In genomic region chr6:136822379-136823127, GRCh38 we compare ENCODE assay signal across 1 cellular context.
A peak's percentile ranks its signal among the peaks of the same experiment; 100 is the strongest.
TF ChIP-seq lines count a peak whose summit lies in the region.

TSS of gene PEX7 (plus strand) at chr6:136822592. CDS start at chr6:136822666, 74 bp downstream.

TF ChIP-seq in K562, 482 proteins besides CTCF, POLR2A, EP300 and RAD21 (continued from another document and continues in another):
- no peak for TF ChIP-seq OTX1 (CRISPR knock-in tag; IDR thresholded peaks at IDR 0.05)
- TF ChIP-seq HINFP (tag; conservative IDR thresholded peaks at IDR 0.05; ENCODE audit: low read depth): no peak
- TF ChIP-seq YY1 (IDR thresholded peaks at IDR 0.05; ENCODE audit: borderline replicate concordance in 1 of 3, control insufficient read depth in 1 of 3, extremely low read depth in 1 of 3, insufficient read depth in 3 of 3, insufficient read length in 1 of 3, insufficient replicate concordance in 2 of 3, low read depth in 1 of 3, low read length in 2 of 3): peak; percentile 62 to 98 (median 96)
- no peak for TF ChIP-seq TOE1 (IDR thresholded peaks at IDR 0.05; ENCODE audit: borderline replicate concordance)
- TF ChIP-seq TOE1 (CRISPR knock-in tag; IDR thresholded peaks at IDR 0.05; ENCODE audit: borderline replicate concordance, low read depth): 0 out of 2 replicates have a peak, but pooled peaks have one; percentile 21
- TF ChIP-seq THRAP3 (IDR thresholded peaks at IDR 0.05; ENCODE audit: borderline replicate concordance): no peak
- no peak for TF ChIP-seq CEBPZ (IDR thresholded peaks at IDR 0.05; ENCODE audit: borderline replicate concordance, low read depth, low read length)
- no peak for TF ChIP-seq ZKSCAN3 (CRISPR knock-in tag; IDR thresholded peaks at IDR 0.05)
- no peak for TF ChIP-seq SIRT6 (IDR thresholded peaks at IDR 0.05; ENCODE audit: low read depth, low read length)
- no peak for TF ChIP-seq MCM5 (IDR thresholded peaks at IDR 0.05; ENCODE audit: low read depth)
- no peak for TF ChIP-seq RFX1 (IDR thresholded peaks at IDR 0.05)
- TF ChIP-seq BRCA1 (IDR thresholded peaks at IDR 0.05): no peak
- TF ChIP-seq BRCA1 (CRISPR knock-in tag; IDR thresholded peaks at IDR 0.05): no peak
- no peak for TF ChIP-seq MEF2A (IDR thresholded peaks at IDR 0.05; ENCODE audit: control insufficient read depth, low read depth, low read length)
- no peak; the same call in none of the 2 replicates for TF ChIP-seq SUPT5H (IDR thresholded peaks at IDR 0.05)
- no peak for TF ChIP-seq PBX2 (CRISPR knock-in tag; IDR thresholded peaks at IDR 0.05; ENCODE audit: low read depth)
- TF ChIP-seq PBX2 (tag; conservative IDR thresholded peaks at IDR 0.05; ENCODE audit: low read depth): no peak
- TF ChIP-seq E2F8 (IDR thresholded peaks at IDR 0.05; ENCODE audit: low read depth, partially characterized antibody): no peak
- TF ChIP-seq SMARCA4 (IDR thresholded peaks at IDR 0.05): 0 out of 2 replicates have a peak, but pooled peaks have one; percentile 9
- TF ChIP-seq ZNF655 (CRISPR knock-in tag; IDR thresholded peaks at IDR 0.05): no peak
- no peak for TF ChIP-seq HMBOX1 (IDR thresholded peaks at IDR 0.05)
- no peak for TF ChIP-seq DEAF1 (CRISPR knock-in tag; IDR thresholded peaks at IDR 0.05)
- TF ChIP-seq ZNF586 (CRISPR knock-in tag; conservative IDR thresholded peaks at IDR 0.05): no peak
- 0 out of 2 replicates have a peak, but pooled peaks have one; percentile 48 for TF ChIP-seq HES1 (IDR thresholded peaks at IDR 0.05; ENCODE audit: low read depth)
- TF ChIP-seq SRF (CRISPR knock-in tag; IDR thresholded peaks at IDR 0.05): 0 out of 4 replicates have a peak, but pooled peaks of 1 of the 2 experiments have one; percentile 12
- TF ChIP-seq NUFIP1 (IDR thresholded peaks at IDR 0.05; ENCODE audit: partially characterized antibody): no peak
- TF ChIP-seq ARID1B (IDR thresholded peaks at IDR 0.05): no peak
- no peak for TF ChIP-seq WHSC1 (IDR thresholded peaks at IDR 0.05; ENCODE audit: low read length)
- TF ChIP-seq RCOR1 (IDR thresholded peaks at IDR 0.05; ENCODE audit: borderline replicate concordance in 1 of 2, low read depth in 2 of 2, low read length in 2 of 2): no peak
- no peak for TF ChIP-seq ZNF217 (CRISPR knock-in tag; IDR thresholded peaks at IDR 0.05)
- TF ChIP-seq ZNF561 (CRISPR knock-in tag; conservative IDR thresholded peaks at IDR 0.05): no peak
- no peak for TF ChIP-seq MTA2 (IDR thresholded peaks at IDR 0.05; ENCODE audit: low read depth)
- TF ChIP-seq ZSCAN32 (CRISPR knock-in tag; IDR thresholded peaks at IDR 0.05): no peak
